Comparison of ENCODE assay signal across 24 cellular contexts in the genomic region with DNA sequence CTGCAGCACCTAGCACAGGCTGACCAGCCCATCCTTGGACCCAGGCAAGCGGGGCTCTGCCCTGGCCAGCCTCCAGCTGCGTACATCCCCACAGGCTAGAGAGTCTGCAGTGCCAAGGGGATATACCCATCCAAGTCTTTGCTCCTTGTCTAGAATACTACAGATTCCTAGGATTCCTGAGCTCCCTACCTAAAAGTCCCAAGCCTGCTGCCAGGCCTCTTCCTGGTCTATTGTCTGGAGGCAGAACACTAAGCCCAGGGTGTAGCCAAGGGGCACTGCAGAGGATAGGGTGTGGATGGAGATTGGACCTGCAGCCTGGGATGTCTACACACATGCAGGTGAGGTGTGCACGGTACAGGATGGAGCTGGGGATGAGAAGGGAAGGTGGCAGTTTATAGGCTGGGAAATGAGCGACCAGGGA.
DNase-seq lines count a peak whose midpoint lies in the region; ATAC-seq, FAIRE-seq and TF ChIP-seq lines count a peak whose summit lies in the region.
"Had no signal": no experiment of that assay in that cellular context is flagged by ENCODE, and none has a peak within 500 bp of the region (broad histone marks: within the 10 kb centered on the region; RNA-seq: fewer than 3 reads in every experiment).

No MANE protein-coding gene starts in this region.

- ATAC-seq in GM23338: peak; percentile 6
- ATAC-seq in body of pancreas: no peak
- ATAC-seq in HG03354 (IDR thresholded peaks at IDR 0.05; ENCODE audit: poor library complexity, severe bottlenecking, unreplicated experiment): no peak
- ATAC-seq: activated CD4-positive, alpha-beta T cell treated with anti-CD3 and anti-CD28 coated beads for 36 hours; GM12878; Panc1; right lobe of liver had no signal

- no peaks in the 10 kb centered on the region for H3K36me3 ChIP-seq in GM23338 (ENCODE audit: insufficient read depth)
- H3K36me3 ChIP-seq in kidney (ENCODE audit: control insufficient read depth in 1 of 2, insufficient read depth in 2 of 2, low read length in 2 of 2): no peaks in the 10 kb centered on the region
- no peaks in the 10 kb centered on the region for H3K36me3 ChIP-seq in body of pancreas (replicated peaks in 1 of 2; ENCODE audit: insufficient read depth in 1 of 2, low read depth in 2 of 2)
- H3K36me3 ChIP-seq: right lobe of liver had no signal

- H3K27ac Mint-ChIP-seq in GM23338: no peak overlapping the region
- H3K27ac Mint-ChIP-seq: activated CD4-positive, alpha-beta T cell treated with anti-CD3 and anti-CD28 coated beads for 36 hours; HFFc6; stimulated activated naive CD8-positive, alpha-beta T cell treated with anti-CD3 and anti-CD28 coated beads, Interleukin-15, Interleukin-2, amounts not matched to agents 100 ng/mL and 50 ng/mL, for 24 hours had no signal

- intact Hi-C loops in kidney (cut with DNase I) (no loop called here), body of pancreas (cut with DNase I) (no loop called here)

- H3K4me2 ChIP-seq in GM23338: 0 out of 2 replicates have a peak overlapping the region, but pooled peaks have one; percentile 32
- H3K4me2 ChIP-seq: SK-N-SH had no signal

- no peaks in the 10 kb centered on the region for H3K9me3 ChIP-seq in kidney (ENCODE audit: control insufficient read depth in 1 of 2, low read length in 2 of 2)
- H3K9me3 ChIP-seq in body of pancreas: no peaks in the 10 kb centered on the region
- H3K9me3 ChIP-seq: right lobe of liver, SK-N-SH had no signal

- H3K36me3 Mint-ChIP-seq in GM23338 (ENCODE audit: low read depth): peaks cover 4% of the 10 kb centered on the region; the same call in 1 of the 3 replicates

- H3K27ac ChIP-seq in GM23338 (ENCODE audit: low read depth) (no peak overlapping the region), kidney (ENCODE audit: low read depth in 2 of 2, low read length in 2 of 2) (no peak overlapping the region), substantia nigra (ENCODE audit: low read depth, low read length, poor library complexity, severe bottlenecking) (peak overlapping the region; percentile 91), body of pancreas (no peak overlapping the region)
- H3K27ac ChIP-seq: right lobe of liver had no signal

- H3F3A ChIP-seq in GM23338 (replicated peaks; ENCODE audit: low read depth): peaks cover 8% of the 10 kb centered on the region; the same call in 1 of the 2 replicates

- peaks cover 24% of the 10 kb centered on the region for H3K4me1 ChIP-seq in GM23338 (ENCODE audit: insufficient read depth)
- H3K4me1 ChIP-seq in kidney (ENCODE audit: control insufficient read depth in 1 of 2, insufficient read depth in 1 of 2, low read depth in 1 of 2, low read length in 2 of 2): no peaks in the 10 kb centered on the region
- peaks cover 24% of the 10 kb centered on the region for H3K4me1 ChIP-seq in body of pancreas

- H3K4me3 ChIP-seq in GM23338: no peak overlapping the region
- no peak overlapping the region for H3K4me3 ChIP-seq in kidney (ENCODE audit: low read length in 2 of 2)
- H3K4me3 ChIP-seq in body of pancreas: no peak overlapping the region
- H3K4me3 ChIP-seq: GM12878, right lobe of liver had no signal

- FAIRE-seq in kidney (lab: Jason Lieb, UNC) (no peak), HTR-8/SVneo (lab: Jason Lieb, UNC) (no peak)
- FAIRE-seq: D721Med, frontal cortex, GM12878 had no signal

- H3K4me1 Mint-ChIP-seq in GM23338: peaks cover 52% of the 10 kb centered on the region

- no peak overlapping the region for H3K4me3 Mint-ChIP-seq in GM23338
- H3K4me3 Mint-ChIP-seq: activated CD4-positive, alpha-beta T cell treated with anti-CD3 and anti-CD28 coated beads for 36 hours; HFFc6; stimulated activated naive CD8-positive, alpha-beta T cell treated with anti-CD3 and anti-CD28 coated beads, Interleukin-15, Interleukin-2, amounts not matched to agents 100 ng/mL and 50 ng/mL, for 24 hours had no signal

- TF ChIP-seq CTCF in GM23338 (conservative IDR thresholded peaks at IDR 0.05; ENCODE audit: low read depth in 2 of 2) (no peak), kidney (IDR thresholded peaks at IDR 0.05; ENCODE audit: borderline replicate concordance, extremely low read depth, insufficient read depth) (no peak), body of pancreas (IDR thresholded peaks at IDR 0.05) (no peak)

- H3K9ac ChIP-seq in kidney (ENCODE audit: low read length in 2 of 2): no peak overlapping the region
- H3K9ac ChIP-seq: SK-N-SH had no signal

- no peaks in the 10 kb centered on the region for H3K9me2 ChIP-seq in GM23338 (ENCODE audit: insufficient read depth)
- H3K9me2 ChIP-seq: SK-N-SH had no signal

- no peak for TF ChIP-seq POLR2A in body of pancreas (IDR thresholded peaks at IDR 0.05)

- H2AFZ ChIP-seq in GM23338: no peak overlapping the region

- 81 to 90% methylated on average over 3 to 4 of the region's 4 CpGs for WGBS in body of pancreas, 2 donors

- no peaks in the 10 kb centered on the region for H3K79me2 ChIP-seq in GM23338 (replicated peaks; ENCODE audit: insufficient read depth)

- no peaks in the 10 kb centered on the region for H3K9me3 Mint-ChIP-seq in GM23338
- H3K9me3 Mint-ChIP-seq: HFFc6; stimulated activated naive CD8-positive, alpha-beta T cell treated with anti-CD3 and anti-CD28 coated beads, Interleukin-15, Interleukin-2, amounts not matched to agents 100 ng/mL and 50 ng/mL, for 24 hours had no signal

- peak; percentile 54 for DNase-seq in GM23338 (ENCODE audit: low spot score)
- peak; percentile 50 for DNase-seq in astrocyte of the hippocampus (ENCODE audit: low read depth, low spot score)
- DNase-seq in kidney: peak; percentile 51
- no peak for DNase-seq in substantia nigra (lab: John Stamatoyannopoulos, UW)
- no peak for DNase-seq in NK-92 treated with Interleukin-12 subunit alpha and Interleukin-12 subunit beta, amount 100 ng/mL, for 24 hours (lab: John Stamatoyannopoulos, UW)
- DNase-seq in body of pancreas: no peak
- no peak for DNase-seq in HTR-8/SVneo (ENCODE audit: insufficient read length, low spot score)
- DNase-seq: activated CD4-positive, alpha-beta T cell treated with anti-CD3 and anti-CD28 coated beads for 36 hours; activated naive CD4-positive, alpha-beta T cell; amygdala; GF-D8; HFFc6; NCI-H2171; NCI-H82; SK-N-SH; stimulated activated CD4-positive, alpha-beta T cell treated with anti-CD3 and anti-CD28 coated beads, Interleukin-1b, Interleukin-23, amount 100 ng/mL, for 48 hours had no signal

- peaks cover 43% of the 10 kb centered on the region for H3K27me3 ChIP-seq in GM23338 (ENCODE audit: insufficient read depth)
- H3K27me3 ChIP-seq in body of pancreas: no peaks in the 10 kb centered on the region

- H3K27me3 Mint-ChIP-seq in GM23338 (ENCODE audit: insufficient read depth, low read depth, poor library complexity): peaks cover 34% of the 10 kb centered on the region
- H3K27me3 Mint-ChIP-seq: B cell had no signal

- no peaks in the 10 kb centered on the region for H4K20me1 ChIP-seq in GM23338 (replicated peaks; ENCODE audit: insufficient read depth)

TF ChIP-seq in GM23338, 12 proteins besides CTCF, POLR2A, EP300 and RAD21 (continues in another document):
- TF ChIP-seq NANOG (IDR thresholded peaks at IDR 0.05; ENCODE audit: borderline replicate concordance): no peak
- TF ChIP-seq, protein P1, sequence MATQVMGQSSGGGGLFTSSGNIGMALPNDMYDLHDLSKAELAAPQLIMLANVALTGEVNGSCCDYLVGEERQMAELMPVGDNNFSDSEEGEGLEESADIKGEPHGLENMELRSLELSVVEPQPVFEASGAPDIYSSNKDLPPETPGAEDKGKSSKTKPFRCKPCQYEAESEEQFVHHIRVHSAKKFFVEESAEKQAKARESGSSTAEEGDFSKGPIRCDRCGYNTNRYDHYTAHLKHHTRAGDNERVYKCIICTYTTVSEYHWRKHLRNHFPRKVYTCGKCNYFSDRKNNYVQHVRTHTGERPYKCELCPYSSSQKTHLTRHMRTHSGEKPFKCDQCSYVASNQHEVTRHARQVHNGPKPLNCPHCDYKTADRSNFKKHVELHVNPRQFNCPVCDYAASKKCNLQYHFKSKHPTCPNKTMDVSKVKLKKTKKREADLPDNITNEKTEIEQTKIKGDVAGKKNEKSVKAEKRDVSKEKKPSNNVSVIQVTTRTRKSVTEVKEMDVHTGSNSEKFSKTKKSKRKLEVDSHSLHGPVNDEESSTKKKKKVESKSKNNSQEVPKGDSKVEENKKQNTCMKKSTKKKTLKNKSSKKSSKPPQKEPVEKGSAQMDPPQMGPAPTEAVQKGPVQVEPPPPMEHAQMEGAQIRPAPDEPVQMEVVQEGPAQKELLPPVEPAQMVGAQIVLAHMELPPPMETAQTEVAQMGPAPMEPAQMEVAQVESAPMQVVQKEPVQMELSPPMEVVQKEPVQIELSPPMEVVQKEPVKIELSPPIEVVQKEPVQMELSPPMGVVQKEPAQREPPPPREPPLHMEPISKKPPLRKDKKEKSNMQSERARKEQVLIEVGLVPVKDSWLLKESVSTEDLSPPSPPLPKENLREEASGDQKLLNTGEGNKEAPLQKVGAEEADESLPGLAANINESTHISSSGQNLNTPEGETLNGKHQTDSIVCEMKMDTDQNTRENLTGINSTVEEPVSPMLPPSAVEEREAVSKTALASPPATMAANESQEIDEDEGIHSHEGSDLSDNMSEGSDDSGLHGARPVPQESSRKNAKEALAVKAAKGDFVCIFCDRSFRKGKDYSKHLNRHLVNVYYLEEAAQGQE (IDR thresholded peaks at IDR 0.05; ENCODE audit: unreplicated experiment): no peak
- TF ChIP-seq ZNF114 (CRISPR knock-in tag; IDR thresholded peaks at IDR 0.05): no peak
- TF ChIP-seq POLR2AphosphoS5 (IDR thresholded peaks at IDR 0.05; ENCODE audit: low read depth): no peak
- TF ChIP-seq CREB1 (CRISPR knock-in tag; IDR thresholded peaks at IDR 0.05; ENCODE audit: low read depth): no peak
- TF ChIP-seq STAT1 (IDR thresholded peaks at IDR 0.05; ENCODE audit: unreplicated experiment): no peak
- no peak for TF ChIP-seq EZH2phosphoT487 (IDR thresholded peaks at IDR 0.05; ENCODE audit: unreplicated experiment)
- TF ChIP-seq, protein P2, sequence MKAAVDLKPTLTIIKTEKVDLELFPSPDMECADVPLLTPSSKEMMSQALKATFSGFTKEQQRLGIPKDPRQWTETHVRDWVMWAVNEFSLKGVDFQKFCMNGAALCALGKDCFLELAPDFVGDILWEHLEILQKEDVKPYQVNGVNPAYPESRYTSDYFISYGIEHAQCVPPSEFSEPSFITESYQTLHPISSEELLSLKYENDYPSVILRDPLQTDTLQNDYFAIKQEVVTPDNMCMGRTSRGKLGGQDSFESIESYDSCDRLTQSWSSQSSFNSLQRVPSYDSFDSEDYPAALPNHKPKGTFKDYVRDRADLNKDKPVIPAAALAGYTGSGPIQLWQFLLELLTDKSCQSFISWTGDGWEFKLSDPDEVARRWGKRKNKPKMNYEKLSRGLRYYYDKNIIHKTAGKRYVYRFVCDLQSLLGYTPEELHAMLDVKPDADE (IDR thresholded peaks at IDR 0.05): no peak

Comparison
In these comparisons a context has a peak if more than half of its experiments do, and no peak if none do; other contexts are left out.
1. DNase-seq: peak in GM23338 (single experiment), astrocyte of the hippocampus (single experiment) and kidney (single experiment); none in substantia nigra (0 of 49), NK-92 treated with Interleukin-12 subunit alpha and Interleukin-12 subunit beta, amount 100 ng/mL, for 24 hours (single experiment), body of pancreas (0 of 4) and HTR-8/SVneo (single experiment).